Comparison of ENCODE assay signal across 2 cellular contexts in genomic region chr19:5068251-5069090, GRCh38.
TF ChIP-seq lines count a peak whose summit lies in the region.

No MANE protein-coding gene starts in this region.

TF ChIP-seq in HEK293, 187 proteins besides CTCF, POLR2A, EP300 and RAD21 (continued from another document):
- TF ChIP-seq ZBTB49 (tag by site-specific recombination; IDR thresholded peaks at IDR 0.05; ENCODE audit: low read depth) (no peak), ZNF426 (tag by site-specific recombination; IDR thresholded peaks at IDR 0.05) (no peak)

TF ChIP-seq in H1, 55 proteins besides CTCF, POLR2A, EP300 and RAD21 (continued from another document):
- TF ChIP-seq USF2 (IDR thresholded peaks at IDR 0.05; ENCODE audit: low read length) (no peak), PHF8 (conservative IDR thresholded peaks at IDR 0.05; ENCODE audit: low read depth, low read length) (no peak), SIRT6 (IDR thresholded peaks at IDR 0.05; ENCODE audit: low read length) (no peak), BRCA1 (IDR thresholded peaks at IDR 0.05; ENCODE audit: low read depth, low read length) (no peak), CHD2 (IDR thresholded peaks at IDR 0.05; ENCODE audit: low read length) (no peak), EZH2 (IDR thresholded peaks at IDR 0.05; ENCODE audit: low read depth, low read length, severe bottlenecking) (no peak), ATF3 (IDR thresholded peaks at IDR 0.05; ENCODE audit: insufficient read depth, low read depth, low read length) (no peak), TEAD4 (IDR thresholded peaks at IDR 0.05; ENCODE audit: low read depth, low read length) (no peak), CBX8 (IDR thresholded peaks at IDR 0.05; ENCODE audit: borderline replicate concordance, low read depth, low read length) (no peak), CBX5 (IDR thresholded peaks at IDR 0.05; ENCODE audit: low read depth, low read length) (no peak), POU5F1 (IDR thresholded peaks at IDR 0.05; ENCODE audit: low read depth, low read length) (no peak)
